ENCODE assay signal across 2 cellular contexts in the genomic region with DNA sequence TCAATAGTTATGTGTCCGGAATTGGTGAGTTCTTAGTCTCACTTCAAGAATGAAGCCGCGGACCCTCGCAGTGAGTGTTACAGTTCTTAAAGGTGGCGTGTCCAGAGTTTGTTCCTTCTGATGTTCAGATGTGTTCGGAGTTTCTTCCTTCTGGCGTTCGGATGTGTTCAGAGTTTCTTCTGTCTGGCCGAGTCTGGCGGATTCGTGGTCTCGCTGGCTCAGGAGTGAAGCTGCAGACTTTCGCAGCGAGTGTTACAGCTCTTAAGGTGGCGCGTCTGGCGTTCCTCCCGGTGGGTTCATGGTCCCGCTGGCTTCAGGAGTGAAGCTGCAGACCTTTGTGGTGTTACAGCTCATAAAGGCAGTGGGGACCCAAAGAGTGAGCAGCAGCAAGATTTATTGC. TPM values are rescaled to one million over a fixed set of nuclear protein-coding genes. Genes with fewer than 3 reads are reported as not detected.
"Had no signal": no experiment of that assay in that cellular context is flagged by ENCODE, and none has a peak within 500 bp of the region (broad histone marks: within the 10 kb centered on the region; RNA-seq: fewer than 3 reads in every experiment).

No MANE protein-coding gene starts in this region.

RNA-seq across cellular contexts. Expression of a gene that starts 49.3 kb away (rescaled TPM):
- total RNA-seq: GM23248, HFFc6 had no signal
- polyA plus RNA-seq: GM23248 had no signal
